Comparison of ENCODE assay signal across 4 cellular contexts in genomic region chr7:25396661-25397060, GRCh38.
"Had no signal": no experiment of that assay in that cellular context is flagged by ENCODE, and none has a peak within 500 bp of the region (broad histone marks: within the 10 kb centered on the region; RNA-seq: fewer than 3 reads in every experiment).

No MANE protein-coding gene starts in this region.

- H2AFZ ChIP-seq: GM23248 had no signal

- H3K4me3 ChIP-seq: GM23248 had no signal

- H3K27ac Mint-ChIP-seq: H9 had no signal

- H3K4me3 Mint-ChIP-seq: H9 had no signal

- DNase-seq: GM23248, HCEC 1CT, IMR-90 had no signal

- H3K9me3 Mint-ChIP-seq: H9 had no signal

- H3K27ac ChIP-seq: GM23248 had no signal
